ENCODE assay signal across 8 cellular contexts in the genomic region with DNA sequence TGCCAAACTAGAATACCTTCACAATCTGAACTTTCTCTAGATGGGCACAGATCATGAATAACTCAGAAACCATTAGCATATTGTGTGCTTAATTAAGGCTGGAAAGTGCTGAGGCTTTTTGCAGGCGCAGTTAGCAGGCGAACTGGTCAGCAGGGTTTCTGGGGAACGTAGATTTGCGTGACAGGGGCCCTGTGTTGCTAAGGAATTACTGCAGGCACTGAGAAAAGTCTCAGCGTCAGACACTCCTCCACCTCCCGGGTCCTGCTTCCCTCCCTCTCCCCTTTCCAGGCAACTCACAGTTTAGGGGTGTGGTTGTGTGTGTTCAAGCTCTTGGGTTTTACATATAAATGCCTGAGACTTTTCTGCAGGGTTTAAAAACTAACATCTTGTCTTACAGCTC. TPM values are rescaled to one million over a fixed set of nuclear protein-coding genes. Genes with fewer than 3 reads are reported as not detected.
DNase-seq lines count a peak whose midpoint lies in the region; ATAC-seq, FAIRE-seq and TF ChIP-seq lines count a peak whose summit lies in the region.

No MANE protein-coding gene starts in this region.

- no peak for ATAC-seq in HG03469 (IDR thresholded peaks at IDR 0.05; ENCODE audit: unreplicated experiment)

- H3K9me3 ChIP-seq in SJSA1 (replicated peaks) (no peaks in the 10 kb centered on the region), endothelial cell of umbilical vein (replicated peaks; ENCODE audit: control insufficient read depth, insufficient read depth, low read length) (no peaks in the 10 kb centered on the region)

- intact Hi-C loops in endothelial cell of umbilical vein (cut with micrococcal nuclease) = no loop called here

- BruUV-seq in endothelial cell of umbilical vein (replicated peaks; lab: Mats Ljungman, UMichigan) = no TSS peak

- H3K27ac ChIP-seq in SJSA1 = peak overlapping the region; percentile 18; the same call in 1 of the 2 replicates
- H3K27ac ChIP-seq in endothelial cell of umbilical vein (ENCODE audit: insufficient read depth, low read depth, low read length) = no peak overlapping the region

- TF ChIP-seq POLR2A in endothelial cell of umbilical vein (IDR thresholded peaks at IDR 0.05; ENCODE audit: low read depth, low read length) = no peak

- H3K9ac ChIP-seq in endothelial cell of umbilical vein (replicated peaks; ENCODE audit: extremely low read depth, insufficient read depth, low read length) = peak overlapping the region; percentile 17

- no peaks in the 10 kb centered on the region for H3K9me3 Mint-ChIP-seq in nephron

- H3K9me1 ChIP-seq in endothelial cell of umbilical vein (replicated peaks; ENCODE audit: control insufficient read depth, extremely low read depth, insufficient read depth, low read length) = no peaks in the 10 kb centered on the region

- H3K4me2 ChIP-seq in endothelial cell of umbilical vein (ENCODE audit: insufficient read depth, low read length) = peak overlapping the region; percentile 45

- peaks cover 7% of the 10 kb centered on the region for H3K36me3 Mint-ChIP-seq in nephron (ENCODE audit: low read depth)

- CTCF ChIA-PET in endothelial cell of umbilical vein (lab: Charles Lee) = interaction anchor here (3.1 kb wide), 1 partner anchor 22 kb away, joined by 10 read pairs; no protein-coding TSS in a partner anchor

- peak; percentile 26 for DNase-seq in activated naive CD4-positive, alpha-beta T cell treated with Interleukin-2 at 50 U/mL for 16 hours
- no peak for DNase-seq in activated naive CD4-positive, alpha-beta T cell treated with anti-CD3 and anti-CD28 coated beads, Interleukin-2, amount 50 U/mL, for 16 hours
- DNase-seq in SJSA1 (ENCODE audit: low read depth in 1 of 2, low spot score in 2 of 2) = peak; percentile 27 to 50
- DNase-seq in endothelial cell of umbilical vein (ENCODE audit: low read depth, low spot score) = peak; percentile 43
- DNase-seq in HK-2 (ENCODE audit: unreplicated experiment) = no peak
- DNase-seq in central memory CD4-positive, alpha-beta T cell = no peak

- H3K27ac Mint-ChIP-seq in nephron = peak overlapping the region; percentile 68 to 85 (median 76)

- H3K4me1 Mint-ChIP-seq in nephron = peaks cover 52% of the 10 kb centered on the region

- peak; percentile 74 for FAIRE-seq in endothelial cell of umbilical vein (lab: Jason Lieb, UNC)

- TF ChIP-seq CTCF in endothelial cell of umbilical vein (IDR thresholded peaks at IDR 0.05; ENCODE audit: extremely low read depth in 1 of 2, insufficient read depth in 1 of 2, low read depth in 1 of 2, low read length in 2 of 2) (no peak), nephron (IDR thresholded peaks at IDR 0.05; ENCODE audit: unreplicated experiment in 3 of 3) (no peak)

- no peaks in the 10 kb centered on the region for H3K27me3 ChIP-seq in SJSA1 (replicated peaks)
- H3K27me3 ChIP-seq in endothelial cell of umbilical vein (ENCODE audit: control insufficient read depth in 2 of 2, insufficient read depth in 2 of 2, low read length in 2 of 2) = no peaks in the 10 kb centered on the region

- H3K4me1 ChIP-seq in SJSA1 (replicated peaks) = peaks cover 38% of the 10 kb centered on the region
- peaks cover 21% of the 10 kb centered on the region for H3K4me1 ChIP-seq in endothelial cell of umbilical vein (ENCODE audit: control insufficient read depth, extremely low read depth, insufficient read depth, low read length)

- H3K4me3 Mint-ChIP-seq in nephron = peak overlapping the region; percentile 54 to 73 (median 61)

- POLR2A ChIA-PET in endothelial cell of umbilical vein (lab: Charles Lee) = no interaction called here

- dilution Hi-C loops in endothelial cell of umbilical vein (cut with MboI; ENCODE audit: extremely low pct_ligation_motif_present, low sequenced_read_pairs) = no loop called here

- H3K36me3 ChIP-seq in SJSA1 = peaks cover 12% of the 10 kb centered on the region; the same call in 1 of the 2 replicates
- peaks cover 0 to 3% of the 10 kb centered on the region in 2 experiments for H3K36me3 ChIP-seq in endothelial cell of umbilical vein (ENCODE audit: control insufficient read depth in 2 of 2, extremely low read depth in 1 of 2, insufficient read depth in 2 of 2, low read length in 2 of 2)

- peaks cover 4% of the 10 kb centered on the region for H3K79me2 ChIP-seq in endothelial cell of umbilical vein (ENCODE audit: control insufficient read depth, insufficient read depth, low read length)

- no peaks in the 10 kb centered on the region for H4K20me1 ChIP-seq in endothelial cell of umbilical vein (replicated peaks; ENCODE audit: control insufficient read depth, extremely low read depth, insufficient read depth, low read length)

- H3K27me3 Mint-ChIP-seq in nephron (ENCODE audit: low read depth) = peaks cover 10% of the 10 kb centered on the region

- no peak overlapping the region for H3K4me3 ChIP-seq in SJSA1
- peak overlapping the region in 1 of 3 experiments; percentile 34 for H3K4me3 ChIP-seq in endothelial cell of umbilical vein (replicated peaks in 1 of 3; ENCODE audit: insufficient read depth in 1 of 3, low read depth in 1 of 3, low read length in 3 of 3)

- H2AFZ ChIP-seq in endothelial cell of umbilical vein (ENCODE audit: low read depth, low read length) = peak overlapping the region; percentile 7

TF ChIP-seq in endothelial cell of umbilical vein, 7 proteins besides CTCF, POLR2A, EP300 and RAD21:
- TF ChIP-seq POLR2AphosphoS5 (IDR thresholded peaks at IDR 0.05; ENCODE audit: insufficient read depth, low read depth, low read length) (no peak), EZH2 (IDR thresholded peaks at IDR 0.05; ENCODE audit: borderline replicate concordance, low read depth, low read length, severe bottlenecking) (no peak), MYC (IDR thresholded peaks at IDR 0.05; ENCODE audit: low read depth, low read length) (no peak), MAX (IDR thresholded peaks at IDR 0.05; ENCODE audit: insufficient read depth, insufficient read length) (no peak), GATA2 (IDR thresholded peaks at IDR 0.05; ENCODE audit: insufficient read depth, insufficient read length, low read depth, low read length) (no peak), FOS (IDR thresholded peaks at IDR 0.05; ENCODE audit: borderline replicate concordance, insufficient read depth, low read length) (no peak), JUN (IDR thresholded peaks at IDR 0.05; ENCODE audit: borderline replicate concordance, insufficient read depth, insufficient read length, low read depth) (no peak)
TF ChIP-seq in endothelial cell of umbilical vein: peak in this region for 0.

RNA-seq across cellular contexts. Expression of gene MAP3K8, which starts 2.2 kb away (rescaled TPM):
- 3.9 and 4.2 TPM in 2 replicates for total RNA-seq in SJSA1 (2014; rRNA removed; shearing (Covaris generic))
- 8.1 and 10.6 TPM in 2 replicates for total RNA-seq in endothelial cell of umbilical vein
- 4.2 and 5.2 TPM in 2 replicates for polyA plus RNA-seq in endothelial cell of umbilical vein
- 4.4 and 5.3 TPM in 2 replicates for polyA plus RNA-seq in endothelial cell of umbilical vein (2011; cell fraction: cytosol; rRNA removed)
- 16.4 and 18.8 TPM in 2 replicates for polyA plus RNA-seq in endothelial cell of umbilical vein (2011; cell fraction: nucleus; rRNA removed)
- 5.4 and 6.8 TPM in 2 replicates for polyA plus RNA-seq in endothelial cell of umbilical vein (2012)
- polyA minus RNA-seq in endothelial cell of umbilical vein = 2.9 and 6.6 TPM in 2 replicates
- polyA minus RNA-seq in endothelial cell of umbilical vein (2011; cell fraction: cytosol; rRNA and poly(A)+ RNA removed) = 7.8 TPM
- polyA minus RNA-seq in endothelial cell of umbilical vein (2011; cell fraction: nucleus; rRNA and poly(A)+ RNA removed) = 13.4 and 15.1 TPM in 2 replicates

Comparison
In these comparisons a context has a peak if more than half of its experiments do, and no peak if none do; other contexts are left out.
1. DNase-seq: peak in activated naive CD4-positive, alpha-beta T cell treated with Interleukin-2 at 50 U/mL for 16 hours (single experiment), SJSA1 (2 of 2) and endothelial cell of umbilical vein (single experiment); none in activated naive CD4-positive, alpha-beta T cell treated with anti-CD3 and anti-CD28 coated beads, Interleukin-2, amount 50 U/mL, for 16 hours (single experiment), HK-2 (single experiment) and central memory CD4-positive, alpha-beta T cell (single experiment).